In genomic region chr12:1592444-1593231, GRCh38 we compare ENCODE assay signal across 8 cellular contexts. TPM values are rescaled to one million over a fixed set of nuclear protein-coding genes. Genes with fewer than 3 reads are reported as not detected.
DNase-seq lines count a peak whose midpoint lies in the region; ATAC-seq and TF ChIP-seq lines count a peak whose summit lies in the region.

No MANE protein-coding gene starts in this region.

- POLR2A ChIA-PET in CD4-positive, alpha-beta memory T cell (lab: Charles Lee; ENCODE audit: partially characterized antibody) = interaction anchor here (1.0 to 8.3 kb wide), 14 partner anchors 9 to 1029 kb away, joined by 3 to 142 read pairs (median 8); partner anchors contain the start of genes ERC1, RAD52 and WNK1

- peak overlapping the region; percentile 92 to 96 (median 94) for H3K4me3 Mint-ChIP-seq in CD4-positive, alpha-beta memory T cell
- H3K4me3 Mint-ChIP-seq in HFFc6 = peak overlapping the region; percentile 86

- WGBS in heart right ventricle, 2 donors = 23 to 37% methylated on average over 30 of the region's 30 CpGs
- 32 to 51% (median 39%) methylated on average over 27 to 30 of the region's 30 CpGs for WGBS in psoas muscle, 3 donors

- intact Hi-C loops in CD4-positive, alpha-beta memory T cell (cut with micrococcal nuclease) = loop anchor here (1.0 to 10.0 kb wide), 8 partner anchors 9 to 1138 kb away; partner anchors contain the start of genes B4GALNT3, ERC1 and RAD52
- intact Hi-C loops in heart right ventricle (cut with DNase I) (loop anchor here in 1 of 10 donors (10.0 kb wide), 1 partner anchor 778 kb away; no protein-coding TSS in a partner anchor), psoas muscle (cut with DNase I) (no loop called here)

- H3K4me1 Mint-ChIP-seq in CD4-positive, alpha-beta memory T cell = peaks cover 46 to 74% (median 56%) of the 10 kb centered on the region in 4 donors
- peaks cover 83% of the 10 kb centered on the region for H3K4me1 Mint-ChIP-seq in HFFc6 (ENCODE audit: low read depth)

- no peaks in the 10 kb centered on the region for H3K9me3 Mint-ChIP-seq in CD4-positive, alpha-beta memory T cell
- no peaks in the 10 kb centered on the region for H3K9me3 Mint-ChIP-seq in HFFc6
- H3K9me3 Mint-ChIP-seq in activated naive CD4-positive, alpha-beta T cell treated with anti-CD3 and anti-CD28 coated beads, Interleukin-2, amount 50 U/mL, for 72 hours = no peaks in the 10 kb centered on the region

- TF ChIP-seq CTCF in HFFc6 (IDR thresholded peaks at IDR 0.05) (0 out of 2 replicates have a peak, but pooled peaks have one; percentile 37), heart right ventricle (IDR thresholded peaks at IDR 0.05) (no peak), psoas muscle (IDR thresholded peaks at IDR 0.05) (no peak)

- no peaks in the 10 kb centered on the region for H3K9me3 ChIP-seq in CD4-positive, alpha-beta memory T cell (ENCODE audit: control insufficient read depth in 1 of 2, low read length in 2 of 2)
- peaks cover 3% of the 10 kb centered on the region; the same call in 1 of the 2 replicates for H3K9me3 ChIP-seq in SJSA1 (replicated peaks)
- H3K9me3 ChIP-seq in heart right ventricle = no peaks in the 10 kb centered on the region
- H3K9me3 ChIP-seq in psoas muscle = no peaks in the 10 kb centered on the region

- H3K27ac Mint-ChIP-seq in CD4-positive, alpha-beta memory T cell = peak overlapping the region; percentile 90 to 97 (median 95)
- peak overlapping the region; percentile 81 for H3K27ac Mint-ChIP-seq in HFFc6
- H3K27ac Mint-ChIP-seq in activated naive CD4-positive, alpha-beta T cell treated with anti-CD3 and anti-CD28 coated beads, Interleukin-2, amount 50 U/mL, for 72 hours = peak overlapping the region; percentile 93 to 95

- no peaks in the 10 kb centered on the region for H3K36me3 ChIP-seq in CD4-positive, alpha-beta memory T cell (ENCODE audit: insufficient read depth, low read length)
- H3K36me3 ChIP-seq in SJSA1 (peaks cover 22% of the 10 kb centered on the region), heart right ventricle (peaks cover 0 to 3% (median 0%) of the 10 kb centered on the region in 9 donors), psoas muscle (ENCODE audit: insufficient read depth in 1 of 2, low read depth in 1 of 2) (no peaks in the 10 kb centered on the region)

- peak overlapping the region; percentile 66 for H3K27ac ChIP-seq in CD4-positive, alpha-beta memory T cell (ENCODE audit: low read depth, low read length)
- H3K27ac ChIP-seq in SJSA1 = no peak overlapping the region
- H3K27ac ChIP-seq in heart right ventricle = peak overlapping the region in 8 of 10 donors; percentile 76 to 97 (median 92)
- peak overlapping the region; percentile 91 for H3K27ac ChIP-seq in psoas muscle

- H3K27me3 ChIP-seq in CD4-positive, alpha-beta memory T cell (ENCODE audit: insufficient read depth, low read length) = no peaks in the 10 kb centered on the region
- H3K27me3 ChIP-seq in SJSA1 (replicated peaks) (no peaks in the 10 kb centered on the region), heart right ventricle (no peaks in the 10 kb centered on the region), psoas muscle (ENCODE audit: insufficient read depth in 3 of 3, low read length in 2 of 3) (no peaks in the 10 kb centered on the region)

- H3K36me3 Mint-ChIP-seq in CD4-positive, alpha-beta memory T cell = peaks cover 9 to 34% of the 10 kb centered on the region in 2 donors
- peaks cover 30% of the 10 kb centered on the region for H3K36me3 Mint-ChIP-seq in HFFc6 (ENCODE audit: low read depth)
- peaks cover 33 to 35% of the 10 kb centered on the region in 2 donors for H3K36me3 Mint-ChIP-seq in activated naive CD4-positive, alpha-beta T cell treated with anti-CD3 and anti-CD28 coated beads, Interleukin-2, amount 50 U/mL, for 72 hours

- no peaks in the 10 kb centered on the region for H3K27me3 Mint-ChIP-seq in CD4-positive, alpha-beta memory T cell
- H3K27me3 Mint-ChIP-seq in HFFc6 (ENCODE audit: insufficient read depth) = peaks cover 24% of the 10 kb centered on the region

- DNase-seq in CD4-positive, alpha-beta memory T cell = peak; percentile 64 to 83 (median 71)
- DNase-seq in HFFc6 (peak; percentile 59), SJSA1 (ENCODE audit: low read depth in 1 of 2, low spot score in 2 of 2) (no peak), heart right ventricle (peak; percentile 31 to 59), psoas muscle (peak in 1 of 2 donors; percentile 60)
- DNase-seq in activated naive CD4-positive, alpha-beta T cell treated with anti-CD3 and anti-CD28 coated beads, Interleukin-2, amount 50 U/mL, for 72 hours (ENCODE audit: low spot score in 2 of 2) = peak; percentile 62 to 80

- ATAC-seq in activated naive CD4-positive, alpha-beta T cell treated with anti-CD3 and anti-CD28 coated beads, Interleukin-2, amount 50 U/mL, for 72 hours = peak; percentile 58 to 73
- peak in 7 of 8 donors; percentile 7 to 49 (median 29) for ATAC-seq in heart right ventricle
- no peak for ATAC-seq in psoas muscle
- no peak for ATAC-seq in HG02763 (IDR thresholded peaks at IDR 0.05; ENCODE audit: unreplicated experiment)
- no peak for ATAC-seq in HG02973 (IDR thresholded peaks at IDR 0.05; ENCODE audit: unreplicated experiment)

- H3K4me3 ChIP-seq in CD4-positive, alpha-beta memory T cell (ENCODE audit: low read length in 2 of 2) = peak overlapping the region; percentile 77 to 95
- peak overlapping the region; percentile 99 for H3K4me3 ChIP-seq in SJSA1
- peak overlapping the region; percentile 74 to 98 (median 88) for H3K4me3 ChIP-seq in heart right ventricle
- peak overlapping the region; percentile 96 for H3K4me3 ChIP-seq in psoas muscle

- CTCF ChIA-PET in CD4-positive, alpha-beta memory T cell (lab: Charles Lee; ENCODE audit: partially characterized antibody) = interaction anchor here (0.5 to 3.5 kb wide), 10 partner anchors 9 to 842 kb away, joined by 3 to 41 read pairs (median 3); no protein-coding TSS in a partner anchor

- H3K4me1 ChIP-seq in CD4-positive, alpha-beta memory T cell (ENCODE audit: insufficient read depth, low read length) = peaks cover 60% of the 10 kb centered on the region
- peaks cover 63% of the 10 kb centered on the region for H3K4me1 ChIP-seq in SJSA1 (replicated peaks)
- peaks cover 2 to 74% (median 68%) of the 10 kb centered on the region in 9 donors for H3K4me1 ChIP-seq in heart right ventricle
- H3K4me1 ChIP-seq in psoas muscle = peaks cover 55% of the 10 kb centered on the region

RNA-seq across cellular contexts. Expression of gene FBXL14, which starts 1.7 kb away (rescaled TPM):
- total RNA-seq in CD4-positive, alpha-beta memory T cell = 10 to 100 TPM; 41.6 to 43.4 TPM
- 10 to 100 TPM; 14.6 to 29.2 TPM for polyA plus RNA-seq in CD4-positive, alpha-beta memory T cell
- total RNA-seq in HFFc6 (2021; fragmentation: NEBNext Ultra II Directional; extraction: Animal tissue kit (Norgen Biotek cat#: 25700)) = 1 to 10 TPM; 5.2 to 6.5 (median 5.4) TPM
- total RNA-seq in SJSA1 (2014; rRNA removed; shearing (Covaris generic)) = 8.1 and 16.1 TPM in 2 replicates
- 10 to 100 TPM; 21.7 to 25.3 TPM for total RNA-seq in activated naive CD4-positive, alpha-beta T cell treated with anti-CD3 and anti-CD28 coated beads, Interleukin-2, amount 50 U/mL, for 72 hours
- 1 to 10 TPM; 4.8 to 8.4 (median 7.0) TPM for total RNA-seq in heart right ventricle
- 1 to 10 TPM; 1.5 to 4.4 TPM for polyA plus RNA-seq in heart right ventricle
- total RNA-seq in psoas muscle = 1 to 10 TPM; 4.5 to 7.9 (median 5.0) TPM
- 10 to 100 TPM in 1 of 3 donors, 1 to 10 TPM in 2; 2.9 to 13.8 (median 5.3) TPM for polyA plus RNA-seq in psoas muscle

RNA-seq across cellular contexts. Expression of gene WNT5B, which starts 36.4 kb away (rescaled TPM):
- under 1 TPM in 1 of 2 experiments, not detected in 1; 0.17 TPM for total RNA-seq in CD4-positive, alpha-beta memory T cell
- under 1 TPM in 1 of 2 donors, not detected in 1; 0.61 TPM for polyA plus RNA-seq in CD4-positive, alpha-beta memory T cell
- 100 to 1,000 TPM; 191 to 289 (median 200) TPM for total RNA-seq in HFFc6 (2021; fragmentation: NEBNext Ultra II Directional; extraction: Animal tissue kit (Norgen Biotek cat#: 25700))
- total RNA-seq in SJSA1 (2014; rRNA removed; shearing (Covaris generic)) = 8.9 and 15.4 TPM in 2 replicates
- total RNA-seq in activated naive CD4-positive, alpha-beta T cell treated with anti-CD3 and anti-CD28 coated beads, Interleukin-2, amount 50 U/mL, for 72 hours = under 1 TPM in 1 of 2 donors, not detected in 1; 0.18 TPM
- 1 to 10 TPM in 5 of 10 donors, under 1 TPM in 5; 0.34 to 2.5 (median 1.2) TPM for total RNA-seq in heart right ventricle
- 1 to 10 TPM; 1.6 to 2.4 TPM for polyA plus RNA-seq in heart right ventricle
- 1 to 10 TPM in 3 of 4 donors, under 1 TPM in 1; 0.46 to 4.8 (median 1.6) TPM for total RNA-seq in psoas muscle
- polyA plus RNA-seq in psoas muscle = under 1 TPM; 0.43 to 0.80 (median 0.49) TPM

Comparison
In these comparisons a context has a peak if more than half of its experiments do, and no peak if none do; other contexts are left out.
1. DNase-seq: peak in CD4-positive, alpha-beta memory T cell (5 of 5), HFFc6 (single experiment), activated naive CD4-positive, alpha-beta T cell treated with anti-CD3 and anti-CD28 coated beads, Interleukin-2, amount 50 U/mL, for 72 hours (2 of 2) and heart right ventricle (2 of 2); none in SJSA1 (0 of 2).
2. ATAC-seq: peak in activated naive CD4-positive, alpha-beta T cell treated with anti-CD3 and anti-CD28 coated beads, Interleukin-2, amount 50 U/mL, for 72 hours (2 of 2) and heart right ventricle (7 of 8); none in psoas muscle (0 of 4), HG02763 (single experiment) and HG02973 (single experiment).
3. RNA of gene WNT5B, which starts 36.4 kb away (total RNA-seq): 191 to 289 TPM in HFFc6; 8.9 to 15.4 TPM in SJSA1, 0.46 to 4.8 TPM in psoas muscle, 0.34 to 2.5 TPM in heart right ventricle, 0.18 TPM in activated naive CD4-positive, alpha-beta T cell treated with anti-CD3 and anti-CD28 coated beads, Interleukin-2, amount 50 U/mL, for 72 hours and 0.17 TPM in CD4-positive, alpha-beta memory T cell; every median in the first group is over 10 times any median in the second.
4. Peak in every context shown above with its lines, with median percentiles within 50 percentile points of each other: H3K4me3 ChIP-seq and H3K27ac Mint-ChIP-seq.